In the genomic region with DNA sequence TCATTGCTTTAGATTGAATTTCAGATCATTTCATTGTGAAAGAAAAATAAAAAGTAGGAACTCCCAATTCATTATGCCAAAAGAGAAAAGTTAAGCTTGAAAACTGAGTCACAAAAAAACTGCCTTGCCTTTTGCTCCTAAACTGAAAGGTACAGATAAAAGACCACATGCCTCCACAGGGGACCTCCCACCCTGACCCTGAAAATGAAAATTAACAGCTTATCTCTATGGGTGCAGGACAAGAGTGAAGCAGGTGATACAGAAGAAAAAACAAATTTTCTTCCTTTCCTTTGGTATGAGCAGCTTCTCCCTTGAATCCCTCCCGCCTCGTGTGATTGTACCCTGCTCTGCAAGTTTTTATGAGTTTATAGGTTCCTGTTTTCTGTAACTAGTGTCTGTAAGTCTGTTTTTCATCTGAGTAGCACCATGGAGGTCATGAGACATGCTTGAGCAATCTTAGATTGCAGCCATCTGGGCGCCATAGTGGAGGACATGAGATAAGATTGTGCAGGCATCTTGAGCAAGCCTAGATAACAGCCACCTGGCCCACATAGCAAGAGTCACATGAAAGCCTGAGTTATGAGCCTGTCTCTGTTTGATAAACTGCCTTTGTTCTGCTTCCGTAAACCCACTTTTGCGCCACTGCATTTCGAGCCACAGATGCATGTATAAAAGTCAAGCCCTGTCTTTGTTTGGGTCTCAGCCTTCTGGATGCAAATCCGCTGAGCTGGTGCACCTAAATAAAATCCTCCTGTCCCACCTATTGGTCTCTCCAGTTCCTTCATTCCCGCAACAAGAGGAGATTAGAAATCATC, we compare ENCODE assay signal across 21 cellular contexts. TPM values are rescaled to one million over a fixed set of nuclear protein-coding genes. Genes with fewer than 3 reads are reported as not detected.
DNase-seq lines count a peak whose midpoint lies in the region; ATAC-seq, FAIRE-seq and TF ChIP-seq lines count a peak whose summit lies in the region.
"Had no signal": no experiment of that assay in that cellular context is flagged by ENCODE, and none has a peak within 500 bp of the region (broad histone marks: within the 10 kb centered on the region; RNA-seq: fewer than 3 reads in every experiment).

No MANE protein-coding gene starts in this region.

- H3K4me1 Mint-ChIP-seq in activated T-cell treated with anti-CD3 and anti-CD28 coated beads, Interleukin-2, amount 50 U/mL, for 4 hours (ENCODE audit: low read depth): no peaks in the 10 kb centered on the region
- H3K4me1 Mint-ChIP-seq: activated CD4-positive, alpha-beta T cell treated with anti-CD3 and anti-CD28 coated beads for 36 hours; activated naive CD4-positive, alpha-beta T cell treated with anti-CD3 and anti-CD28 coated beads, Interleukin-2, amount 50 U/mL, for 24 hours; central memory CD8-positive, alpha-beta T cell; naive thymus-derived CD4-positive, alpha-beta T cell; stimulated activated naive B cell treated with anti-CD40 and anti-IgM and Interleukin-4, amounts not matched to agents 10 μg/mL and 1 μg/mL and 100 μg/mL, for 72 hours had no signal

- no peak overlapping the region for H3K27ac ChIP-seq in small intestine (ENCODE audit: low read depth in 1 of 2, low read length in 1 of 2)
- H3K27ac ChIP-seq: SJSA1, transverse colon had no signal

- no peaks in the 10 kb centered on the region for H3K4me1 ChIP-seq in small intestine (ENCODE audit: control insufficient read depth in 2 of 2, insufficient read depth in 1 of 2, low read depth in 1 of 2, low read length in 1 of 2)
- H3K4me1 ChIP-seq: SJSA1, transverse colon had no signal

- H3K9me3 ChIP-seq in small intestine (ENCODE audit: control insufficient read depth, low read depth): no peaks in the 10 kb centered on the region

- H3K4me3 ChIP-seq in bronchial epithelial cell (ENCODE audit: low read depth, low read length) (no peak overlapping the region), small intestine (ENCODE audit: low read depth in 1 of 2, low read length in 2 of 2) (no peak overlapping the region)
- H3K4me3 ChIP-seq: SJSA1, transverse colon had no signal

- ATAC-seq in GM21717 (IDR thresholded peaks at IDR 0.05; ENCODE audit: unreplicated experiment): no peak
- ATAC-seq in activated T-cell treated with anti-CD3 and anti-CD28 coated beads, Interleukin-2, amount 50 U/mL, for 4 hours: no peak
- ATAC-seq: activated CD4-positive, alpha-beta T cell treated with anti-CD3 and anti-CD28 coated beads for 36 hours; naive thymus-derived CD4-positive, alpha-beta T cell; stimulated activated naive B cell treated with anti-CD40 and anti-IgM and Interleukin-4, amounts not matched to agents 10 μg/mL and 1 μg/mL and 100 μg/mL, for 72 hours had no signal

- H3K36me3 ChIP-seq in bronchial epithelial cell (ENCODE audit: control insufficient read depth, insufficient read depth, low read length): no peaks in the 10 kb centered on the region
- H3K36me3 ChIP-seq in small intestine (ENCODE audit: control insufficient read depth in 2 of 2, insufficient read depth in 2 of 2, low read length in 2 of 2): no peaks in the 10 kb centered on the region
- H3K36me3 ChIP-seq: SJSA1, transverse colon had no signal

- no peaks in the 10 kb centered on the region for H3K27me3 Mint-ChIP-seq in activated T-cell treated with anti-CD3 and anti-CD28 coated beads, Interleukin-2, amount 50 U/mL, for 4 hours (ENCODE audit: low read depth)
- H3K27me3 Mint-ChIP-seq: progenitor cell of endocrine pancreas had no signal

- no peak for TF ChIP-seq CTCF in bronchial epithelial cell (IDR thresholded peaks at IDR 0.05; ENCODE audit: insufficient read depth, low read length, severe bottlenecking)

- 41 to 66% (median 49%) methylated on average over 8 of the region's 8 CpGs for WGBS in small intestine, 3 donors

- no peak overlapping the region for H3K4me3 Mint-ChIP-seq in activated T-cell treated with anti-CD3 and anti-CD28 coated beads, Interleukin-2, amount 50 U/mL, for 4 hours
- H3K4me3 Mint-ChIP-seq: activated CD4-positive, alpha-beta T cell treated with anti-CD3 and anti-CD28 coated beads for 36 hours; activated naive CD4-positive, alpha-beta T cell treated with anti-CD3 and anti-CD28 coated beads, Interleukin-2, amount 50 U/mL, for 24 hours; central memory CD8-positive, alpha-beta T cell; naive thymus-derived CD4-positive, alpha-beta T cell; stimulated activated naive B cell treated with anti-CD40 and anti-IgM and Interleukin-4, amounts not matched to agents 10 μg/mL and 1 μg/mL and 100 μg/mL, for 72 hours had no signal

- FAIRE-seq in bronchial epithelial cell (lab: Jason Lieb, UNC) (peak; percentile 43), small intestine (lab: Jason Lieb, UNC) (no peak)
- FAIRE-seq: GM18507 had no signal

- no peaks in the 10 kb centered on the region for H3K36me3 Mint-ChIP-seq in activated T-cell treated with anti-CD3 and anti-CD28 coated beads, Interleukin-2, amount 50 U/mL, for 4 hours (ENCODE audit: insufficient read depth)
- H3K36me3 Mint-ChIP-seq: activated naive CD4-positive, alpha-beta T cell treated with anti-CD3 and anti-CD28 coated beads, Interleukin-2, amount 50 U/mL, for 24 hours had no signal

- DNase-seq in NCI-H748 (lab: John Stamatoyannopoulos, UW; ENCODE audit: unreplicated experiment): peak; percentile 32
- DNase-seq in NCI-H748 treated with DMSO at 0.1 percent for 48 hours (lab: John Stamatoyannopoulos, UW): no peak
- DNase-seq in NCI-H69 (lab: John Stamatoyannopoulos, UW): peak; percentile 0
- DNase-seq in bronchial epithelial cell (ENCODE audit: low read depth): no peak
- DNase-seq in small intestine: peak; percentile 33
- DNase-seq in activated T-cell treated with anti-CD3 and anti-CD28 coated beads, Interleukin-2, amount 50 U/mL, for 4 hours: no peak
- no peak for DNase-seq in NCI-H1092 treated with DMSO at 0.1 percent for 48 hours (lab: John Stamatoyannopoulos, UW)
- DNase-seq: activated CD4-positive, alpha-beta T cell treated with anti-CD3 and anti-CD28 coated beads for 36 hours; Calu3; foreskin melanocyte; naive thymus-derived CD4-positive, alpha-beta T cell; NCI-H2081; stimulated activated naive B cell treated with anti-CD40 and anti-IgM and Interleukin-4, amounts not matched to agents 10 μg/mL and 1 μg/mL and 100 μg/mL, for 72 hours; T-helper 9 cell; transverse colon had no signal

- H3K9me3 Mint-ChIP-seq in activated T-cell treated with anti-CD3 and anti-CD28 coated beads, Interleukin-2, amount 50 U/mL, for 4 hours: peaks cover 24% of the 10 kb centered on the region

- H3K27me3 ChIP-seq in bronchial epithelial cell (ENCODE audit: control insufficient read depth, insufficient read depth, low read length) (no peaks in the 10 kb centered on the region), small intestine (ENCODE audit: control insufficient read depth in 2 of 2, insufficient read depth in 2 of 2, low read length in 2 of 2) (no peaks in the 10 kb centered on the region)
- H3K27me3 ChIP-seq: SJSA1, transverse colon had no signal

RNA-seq across cellular contexts. Expression of a gene that starts 56.2 kb away (rescaled TPM):
- 95.1 and 103 TPM in 2 replicates for total RNA-seq in bronchial epithelial cell
- polyA plus RNA-seq in small intestine: 100 to 1,000 TPM in 2 of 3 donors, 10 to 100 TPM in 1; 76.4 to 137 (median 117) TPM
- 10 to 100 TPM; 37.3 to 43.2 (median 41.1) TPM for total RNA-seq in activated T-cell treated with anti-CD3 and anti-CD28 coated beads, Interleukin-2, amount 50 U/mL, for 4 hours

Comparison
In these comparisons a context has a peak if more than half of its experiments do, and no peak if none do; other contexts are left out.
1. DNase-seq: peak in NCI-H748 (single experiment), NCI-H69 (single experiment) and small intestine (single experiment); none in NCI-H748 treated with DMSO at 0.1 percent for 48 hours (single experiment), bronchial epithelial cell (single experiment), activated T-cell treated with anti-CD3 and anti-CD28 coated beads, Interleukin-2, amount 50 U/mL, for 4 hours (single experiment) and NCI-H1092 treated with DMSO at 0.1 percent for 48 hours (single experiment).